In the genomic region with DNA sequence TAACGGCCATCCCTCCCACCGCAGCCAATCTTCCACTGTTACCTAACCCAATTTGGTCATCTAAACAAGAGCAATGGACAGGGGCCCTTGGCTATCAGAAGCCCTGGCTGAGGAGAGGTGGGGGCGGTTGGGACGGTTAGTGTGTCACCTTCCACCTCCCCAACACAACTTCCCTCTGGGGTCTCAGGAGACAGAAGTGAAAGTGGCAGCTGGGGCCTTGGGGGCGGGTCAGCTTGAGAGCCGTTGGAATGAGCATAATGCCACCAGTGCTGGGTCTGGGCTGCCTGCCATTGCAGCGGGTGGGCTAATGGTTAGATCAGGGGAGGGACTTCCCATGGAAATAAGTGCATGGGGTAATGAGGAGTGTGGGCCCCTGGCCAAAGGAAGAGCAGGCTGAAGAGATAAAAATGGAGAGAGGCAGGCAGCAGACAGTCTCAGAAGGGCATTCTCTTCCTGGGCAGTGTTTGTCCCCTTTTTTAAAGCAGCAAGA, we compare ENCODE assay signal across 1 cellular context.
A peak's percentile ranks its signal among the peaks of the same experiment; 100 is the strongest.
TF ChIP-seq lines count a peak whose summit lies in the region.

No MANE protein-coding gene starts in this region.

TF ChIP-seq in K562, 482 proteins besides CTCF, POLR2A, EP300 and RAD21 (continued from another document and continues in another):
- TF ChIP-seq, protein P1, sequence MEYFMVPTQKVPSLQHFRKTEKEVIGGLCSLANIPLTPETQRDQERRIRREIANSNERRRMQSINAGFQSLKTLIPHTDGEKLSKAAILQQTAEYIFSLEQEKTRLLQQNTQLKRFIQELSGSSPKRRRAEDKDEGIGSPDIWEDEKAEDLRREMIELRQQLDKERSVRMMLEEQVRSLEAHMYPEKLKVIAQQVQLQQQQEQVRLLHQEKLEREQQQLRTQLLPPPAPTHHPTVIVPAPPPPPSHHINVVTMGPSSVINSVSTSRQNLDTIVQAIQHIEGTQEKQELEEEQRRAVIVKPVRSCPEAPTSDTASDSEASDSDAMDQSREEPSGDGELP (CRISPR knock-in tag; IDR thresholded peaks at IDR 0.05; ENCODE audit: borderline replicate concordance), result peak; percentile 55; the same call in 1 of the 2 replicates
- TF ChIP-seq NR3C1 (CRISPR knock-in tag; IDR thresholded peaks at IDR 0.05) (no peak), ZNF174 (CRISPR knock-in tag; IDR thresholded peaks at IDR 0.05) (no peak), ZNF263 (CRISPR knock-in tag; IDR thresholded peaks at IDR 0.05; ENCODE audit: borderline replicate concordance) (0 out of 2 replicates have a peak, but pooled peaks have one; percentile 21), SAFB2 (IDR thresholded peaks at IDR 0.05; ENCODE audit: borderline replicate concordance, low read depth, low read length, severe bottlenecking) (no peak), MCM7 (IDR thresholded peaks at IDR 0.05) (no peak), SUPT5H (IDR thresholded peaks at IDR 0.05) (no peak), PPARD (CRISPR knock-in tag; IDR thresholded peaks at IDR 0.05) (no peak), MECOM (CRISPR knock-in tag; IDR thresholded peaks at IDR 0.05) (peak; percentile 70), FOXJ3 (CRISPR knock-in tag; IDR thresholded peaks at IDR 0.05) (no peak), KLF16 (IDR thresholded peaks at IDR 0.05) (no peak), THRAP3 (IDR thresholded peaks at IDR 0.05; ENCODE audit: borderline replicate concordance) (no peak), ATF1 (CRISPR knock-in tag; IDR thresholded peaks at IDR 0.05) (no peak), ATF1 (tag; IDR thresholded peaks at IDR 0.05) (no peak), PHB (CRISPR knock-in tag; IDR thresholded peaks at IDR 0.05) (no peak), NCOA4 (IDR thresholded peaks at IDR 0.05; ENCODE audit: partially characterized antibody) (no peak), JUND (IDR thresholded peaks at IDR 0.05; ENCODE audit: borderline replicate concordance, low read depth, low read length) (0 out of 2 replicates have a peak, but pooled peaks have one; percentile 1), JUND (tag; IDR thresholded peaks at IDR 0.05; ENCODE audit: borderline replicate concordance, low read depth, low read length) (no peak), MIER1 (IDR thresholded peaks at IDR 0.05; ENCODE audit: low read depth) (no peak), PYGO2 (tag; IDR thresholded peaks at IDR 0.05) (no peak), TAF15 (IDR thresholded peaks at IDR 0.05; ENCODE audit: low read depth, low read length) (no peak), ARID1B (IDR thresholded peaks at IDR 0.05) (0 out of 2 replicates have a peak, but pooled peaks have one; percentile 20), ZC3H8 (IDR thresholded peaks at IDR 0.05) (no peak), ZNF24 (IDR thresholded peaks at IDR 0.05) (no peak), ZNF589 (CRISPR knock-in tag; IDR thresholded peaks at IDR 0.05; ENCODE audit: low read depth) (0 out of 2 replicates have a peak, but pooled peaks have one; percentile 42)
- TF ChIP-seq, protein P2, sequence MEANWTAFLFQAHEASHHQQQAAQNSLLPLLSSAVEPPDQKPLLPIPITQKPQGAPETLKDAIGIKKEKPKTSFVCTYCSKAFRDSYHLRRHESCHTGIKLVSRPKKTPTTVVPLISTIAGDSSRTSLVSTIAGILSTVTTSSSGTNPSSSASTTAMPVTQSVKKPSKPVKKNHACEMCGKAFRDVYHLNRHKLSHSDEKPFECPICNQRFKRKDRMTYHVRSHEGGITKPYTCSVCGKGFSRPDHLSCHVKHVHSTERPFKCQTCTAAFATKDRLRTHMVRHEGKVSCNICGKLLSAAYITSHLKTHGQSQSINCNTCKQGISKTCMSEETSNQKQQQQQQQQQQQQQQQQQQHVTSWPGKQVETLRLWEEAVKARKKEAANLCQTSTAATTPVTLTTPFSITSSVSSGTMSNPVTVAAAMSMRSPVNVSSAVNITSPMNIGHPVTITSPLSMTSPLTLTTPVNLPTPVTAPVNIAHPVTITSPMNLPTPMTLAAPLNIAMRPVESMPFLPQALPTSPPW (CRISPR knock-in tag; IDR thresholded peaks at IDR 0.05), result peak; percentile 51
- TF ChIP-seq, protein P3, sequence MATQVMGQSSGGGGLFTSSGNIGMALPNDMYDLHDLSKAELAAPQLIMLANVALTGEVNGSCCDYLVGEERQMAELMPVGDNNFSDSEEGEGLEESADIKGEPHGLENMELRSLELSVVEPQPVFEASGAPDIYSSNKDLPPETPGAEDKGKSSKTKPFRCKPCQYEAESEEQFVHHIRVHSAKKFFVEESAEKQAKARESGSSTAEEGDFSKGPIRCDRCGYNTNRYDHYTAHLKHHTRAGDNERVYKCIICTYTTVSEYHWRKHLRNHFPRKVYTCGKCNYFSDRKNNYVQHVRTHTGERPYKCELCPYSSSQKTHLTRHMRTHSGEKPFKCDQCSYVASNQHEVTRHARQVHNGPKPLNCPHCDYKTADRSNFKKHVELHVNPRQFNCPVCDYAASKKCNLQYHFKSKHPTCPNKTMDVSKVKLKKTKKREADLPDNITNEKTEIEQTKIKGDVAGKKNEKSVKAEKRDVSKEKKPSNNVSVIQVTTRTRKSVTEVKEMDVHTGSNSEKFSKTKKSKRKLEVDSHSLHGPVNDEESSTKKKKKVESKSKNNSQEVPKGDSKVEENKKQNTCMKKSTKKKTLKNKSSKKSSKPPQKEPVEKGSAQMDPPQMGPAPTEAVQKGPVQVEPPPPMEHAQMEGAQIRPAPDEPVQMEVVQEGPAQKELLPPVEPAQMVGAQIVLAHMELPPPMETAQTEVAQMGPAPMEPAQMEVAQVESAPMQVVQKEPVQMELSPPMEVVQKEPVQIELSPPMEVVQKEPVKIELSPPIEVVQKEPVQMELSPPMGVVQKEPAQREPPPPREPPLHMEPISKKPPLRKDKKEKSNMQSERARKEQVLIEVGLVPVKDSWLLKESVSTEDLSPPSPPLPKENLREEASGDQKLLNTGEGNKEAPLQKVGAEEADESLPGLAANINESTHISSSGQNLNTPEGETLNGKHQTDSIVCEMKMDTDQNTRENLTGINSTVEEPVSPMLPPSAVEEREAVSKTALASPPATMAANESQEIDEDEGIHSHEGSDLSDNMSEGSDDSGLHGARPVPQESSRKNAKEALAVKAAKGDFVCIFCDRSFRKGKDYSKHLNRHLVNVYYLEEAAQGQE (CRISPR knock-in tag; IDR thresholded peaks at IDR 0.05; ENCODE audit: low read depth), result no peak
- TF ChIP-seq, protein P4, sequence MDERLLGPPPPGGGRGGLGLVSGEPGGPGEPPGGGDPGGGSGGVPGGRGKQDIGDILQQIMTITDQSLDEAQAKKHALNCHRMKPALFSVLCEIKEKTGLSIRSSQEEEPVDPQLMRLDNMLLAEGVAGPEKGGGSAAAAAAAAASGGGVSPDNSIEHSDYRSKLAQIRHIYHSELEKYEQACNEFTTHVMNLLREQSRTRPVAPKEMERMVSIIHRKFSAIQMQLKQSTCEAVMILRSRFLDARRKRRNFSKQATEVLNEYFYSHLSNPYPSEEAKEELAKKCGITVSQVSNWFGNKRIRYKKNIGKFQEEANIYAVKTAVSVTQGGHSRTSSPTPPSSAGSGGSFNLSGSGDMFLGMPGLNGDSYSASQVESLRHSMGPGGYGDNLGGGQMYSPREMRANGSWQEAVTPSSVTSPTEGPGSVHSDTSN (CRISPR knock-in tag; IDR thresholded peaks at IDR 0.05; ENCODE audit: low read depth), result no peak
- TF ChIP-seq, protein P4 (tag; conservative IDR thresholded peaks at IDR 0.05; ENCODE audit: low read depth), result no peak
- TF ChIP-seq, protein P5, sequence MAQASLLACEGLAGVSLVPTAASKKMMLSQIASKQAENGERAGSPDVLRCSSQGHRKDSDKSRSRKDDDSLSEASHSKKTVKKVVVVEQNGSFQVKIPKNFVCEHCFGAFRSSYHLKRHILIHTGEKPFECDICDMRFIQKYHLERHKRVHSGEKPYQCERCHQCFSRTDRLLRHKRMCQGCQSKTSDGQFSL (CRISPR knock-in tag; IDR thresholded peaks at IDR 0.05), result peak; percentile 26; the same call in 1 of the 2 replicates
- TF ChIP-seq, protein P5 (tag; IDR thresholded peaks at IDR 0.05), result no peak
- TF ChIP-seq, protein P6, sequence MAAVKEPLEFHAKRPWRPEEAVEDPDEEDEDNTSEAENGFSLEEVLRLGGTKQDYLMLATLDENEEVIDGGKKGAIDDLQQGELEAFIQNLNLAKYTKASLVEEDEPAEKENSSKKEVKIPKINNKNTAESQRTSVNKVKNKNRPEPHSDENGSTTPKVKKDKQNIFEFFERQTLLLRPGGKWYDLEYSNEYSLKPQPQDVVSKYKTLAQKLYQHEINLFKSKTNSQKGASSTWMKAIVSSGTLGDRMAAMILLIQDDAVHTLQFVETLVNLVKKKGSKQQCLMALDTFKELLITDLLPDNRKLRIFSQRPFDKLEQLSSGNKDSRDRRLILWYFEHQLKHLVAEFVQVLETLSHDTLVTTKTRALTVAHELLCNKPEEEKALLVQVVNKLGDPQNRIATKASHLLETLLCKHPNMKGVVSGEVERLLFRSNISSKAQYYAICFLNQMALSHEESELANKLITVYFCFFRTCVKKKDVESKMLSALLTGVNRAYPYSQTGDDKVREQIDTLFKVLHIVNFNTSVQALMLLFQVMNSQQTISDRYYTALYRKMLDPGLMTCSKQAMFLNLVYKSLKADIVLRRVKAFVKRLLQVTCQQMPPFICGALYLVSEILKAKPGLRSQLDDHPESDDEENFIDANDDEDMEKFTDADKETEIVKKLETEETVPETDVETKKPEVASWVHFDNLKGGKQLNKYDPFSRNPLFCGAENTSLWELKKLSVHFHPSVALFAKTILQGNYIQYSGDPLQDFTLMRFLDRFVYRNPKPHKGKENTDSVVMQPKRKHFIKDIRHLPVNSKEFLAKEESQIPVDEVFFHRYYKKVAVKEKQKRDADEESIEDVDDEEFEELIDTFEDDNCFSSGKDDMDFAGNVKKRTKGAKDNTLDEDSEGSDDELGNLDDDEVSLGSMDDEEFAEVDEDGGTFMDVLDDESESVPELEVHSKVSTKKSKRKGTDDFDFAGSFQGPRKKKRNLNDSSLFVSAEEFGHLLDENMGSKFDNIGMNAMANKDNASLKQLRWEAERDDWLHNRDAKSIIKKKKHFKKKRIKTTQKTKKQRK (IDR thresholded peaks at IDR 0.05; ENCODE audit: borderline replicate concordance, low read depth, low read length), result no peak
- TF ChIP-seq, protein P7, sequence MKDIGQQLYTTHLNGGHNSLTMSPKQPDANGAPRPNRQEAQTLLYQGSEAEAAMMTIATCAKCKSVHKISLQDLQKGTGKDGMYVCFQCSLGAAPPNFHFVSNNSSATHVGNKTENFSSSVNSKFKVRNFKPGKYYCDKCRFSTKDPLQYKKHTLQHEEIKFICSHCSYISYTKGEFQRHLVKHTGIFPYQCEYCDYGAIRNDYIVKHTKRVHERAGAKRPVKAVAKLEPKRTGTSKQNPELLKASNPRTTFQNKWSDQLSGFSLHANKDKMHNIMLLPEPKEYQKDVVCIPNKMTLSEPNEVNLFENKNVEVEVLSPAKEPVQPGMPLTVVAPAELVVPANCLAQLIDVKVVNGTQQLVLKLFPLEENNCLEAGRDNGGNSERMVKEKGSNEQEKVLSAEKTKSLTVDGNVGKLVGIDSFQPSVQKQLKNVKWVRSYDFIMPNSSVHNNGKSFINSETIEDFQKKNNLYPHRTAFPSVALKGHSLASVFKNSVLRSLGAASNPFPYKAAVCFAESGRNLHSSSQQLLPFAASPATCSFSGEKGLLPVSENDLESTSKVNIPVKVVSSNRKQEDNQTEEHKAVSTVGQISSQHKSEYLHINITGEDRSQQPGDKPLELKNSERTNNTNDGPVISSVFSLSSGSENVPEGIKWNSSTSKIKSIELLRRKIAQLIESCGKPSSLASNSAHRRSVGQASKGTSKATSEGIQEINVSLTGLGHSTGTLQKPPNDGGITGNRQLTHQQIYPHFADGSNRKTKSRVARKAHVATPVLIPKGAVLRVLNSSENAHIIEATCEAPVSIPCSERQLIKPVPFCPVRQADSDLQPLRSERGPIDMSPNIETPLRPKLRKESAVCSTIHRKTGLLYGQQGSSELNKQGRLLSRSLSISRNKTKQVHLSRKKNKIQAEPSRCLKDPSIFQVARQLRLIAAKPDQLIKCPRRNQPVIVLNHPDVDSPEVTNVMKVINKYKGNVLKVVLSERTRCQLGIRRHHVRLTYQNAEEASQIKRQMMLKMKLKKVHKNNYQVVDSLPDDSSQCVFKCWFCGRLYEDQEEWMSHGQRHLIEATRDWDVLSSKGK (CRISPR knock-in tag; IDR thresholded peaks at IDR 0.05), result no peak
- TF ChIP-seq, protein P8, sequence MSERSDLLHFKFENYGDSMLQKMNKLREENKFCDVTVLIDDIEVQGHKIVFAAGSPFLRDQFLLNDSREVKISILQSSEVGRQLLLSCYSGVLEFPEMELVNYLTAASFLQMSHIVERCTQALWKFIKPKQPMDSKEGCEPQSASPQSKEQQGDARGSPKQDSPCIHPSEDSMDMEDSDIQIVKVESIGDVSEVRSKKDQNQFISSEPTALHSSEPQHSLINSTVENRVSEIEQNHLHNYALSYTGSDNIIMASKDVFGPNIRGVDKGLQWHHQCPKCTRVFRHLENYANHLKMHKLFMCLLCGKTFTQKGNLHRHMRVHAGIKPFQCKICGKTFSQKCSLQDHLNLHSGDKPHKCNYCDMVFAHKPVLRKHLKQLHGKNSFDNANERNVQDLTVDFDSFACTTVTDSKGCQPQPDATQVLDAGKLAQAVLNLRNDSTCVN (CRISPR knock-in tag; IDR thresholded peaks at IDR 0.05), result no peak
- TF ChIP-seq, protein P9, sequence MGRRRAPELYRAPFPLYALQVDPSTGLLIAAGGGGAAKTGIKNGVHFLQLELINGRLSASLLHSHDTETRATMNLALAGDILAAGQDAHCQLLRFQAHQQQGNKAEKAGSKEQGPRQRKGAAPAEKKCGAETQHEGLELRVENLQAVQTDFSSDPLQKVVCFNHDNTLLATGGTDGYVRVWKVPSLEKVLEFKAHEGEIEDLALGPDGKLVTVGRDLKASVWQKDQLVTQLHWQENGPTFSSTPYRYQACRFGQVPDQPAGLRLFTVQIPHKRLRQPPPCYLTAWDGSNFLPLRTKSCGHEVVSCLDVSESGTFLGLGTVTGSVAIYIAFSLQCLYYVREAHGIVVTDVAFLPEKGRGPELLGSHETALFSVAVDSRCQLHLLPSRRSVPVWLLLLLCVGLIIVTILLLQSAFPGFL (CRISPR knock-in tag; IDR thresholded peaks at IDR 0.05), result no peak
- TF ChIP-seq, protein P10, sequence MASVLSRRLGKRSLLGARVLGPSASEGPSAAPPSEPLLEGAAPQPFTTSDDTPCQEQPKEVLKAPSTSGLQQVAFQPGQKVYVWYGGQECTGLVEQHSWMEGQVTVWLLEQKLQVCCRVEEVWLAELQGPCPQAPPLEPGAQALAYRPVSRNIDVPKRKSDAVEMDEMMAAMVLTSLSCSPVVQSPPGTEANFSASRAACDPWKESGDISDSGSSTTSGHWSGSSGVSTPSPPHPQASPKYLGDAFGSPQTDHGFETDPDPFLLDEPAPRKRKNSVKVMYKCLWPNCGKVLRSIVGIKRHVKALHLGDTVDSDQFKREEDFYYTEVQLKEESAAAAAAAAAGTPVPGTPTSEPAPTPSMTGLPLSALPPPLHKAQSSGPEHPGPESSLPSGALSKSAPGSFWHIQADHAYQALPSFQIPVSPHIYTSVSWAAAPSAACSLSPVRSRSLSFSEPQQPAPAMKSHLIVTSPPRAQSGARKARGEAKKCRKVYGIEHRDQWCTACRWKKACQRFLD (CRISPR knock-in tag; IDR thresholded peaks at IDR 0.05), result peak; percentile 34; the same call in 1 of the 2 replicates
